Comparison of ENCODE assay signal across 21 cellular contexts in the genomic region with DNA sequence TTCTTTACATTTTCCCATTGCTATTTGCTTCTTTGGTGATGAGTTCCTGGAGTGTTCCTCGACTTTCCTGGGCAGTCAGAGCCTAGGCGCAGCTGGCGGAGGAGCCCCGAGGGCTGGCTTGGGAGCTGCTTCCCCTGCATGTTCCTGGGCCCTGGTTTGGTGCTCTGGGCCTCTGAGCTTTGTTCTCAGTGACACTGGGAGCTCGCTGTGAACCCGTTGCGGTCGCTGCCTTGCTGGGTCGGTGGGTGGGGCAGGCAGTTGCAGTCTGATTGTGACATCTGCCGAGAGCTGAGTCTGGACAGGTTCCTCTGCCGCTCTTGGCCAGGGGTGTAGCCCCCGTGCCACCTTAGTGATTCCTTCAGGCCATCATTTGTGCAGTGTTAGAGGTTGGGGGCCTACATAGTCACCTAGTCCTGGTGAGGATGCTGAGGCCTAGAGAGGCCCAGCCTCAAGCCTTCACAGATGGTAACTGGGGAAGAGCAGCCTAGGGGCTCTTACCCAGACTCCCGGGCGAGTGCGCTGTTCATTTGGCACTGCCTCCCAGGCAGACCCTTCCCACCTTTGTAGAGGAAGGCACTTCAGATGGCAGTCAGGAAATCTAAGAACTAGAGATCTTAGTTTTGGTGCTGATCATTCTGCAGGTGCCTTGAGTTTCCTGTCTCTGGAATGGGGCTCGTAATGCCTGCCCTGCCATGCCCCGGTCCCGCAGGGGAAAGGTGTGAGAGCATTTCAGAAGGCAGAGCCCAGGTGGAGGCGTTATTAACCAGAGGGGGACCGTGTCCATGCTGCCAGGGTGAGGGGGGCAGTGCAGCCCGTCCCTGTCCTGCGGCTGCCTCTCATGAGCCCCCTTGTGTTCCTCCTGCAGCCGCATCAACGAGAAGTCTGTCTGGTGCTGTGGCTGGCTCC. TPM values are rescaled to one million over a fixed set of nuclear protein-coding genes. Genes with fewer than 3 reads are reported as not detected.
DNase-seq lines count a peak whose midpoint lies in the region; ATAC-seq and TF ChIP-seq lines count a peak whose summit lies in the region.
"Had no signal": no experiment of that assay in that cellular context is flagged by ENCODE, and none has a peak within 500 bp of the region (broad histone marks: within the 10 kb centered on the region; RNA-seq: fewer than 3 reads in every experiment).

No MANE protein-coding gene starts in this region.

- peaks cover 29% of the 10 kb centered on the region for H3K36me3 ChIP-seq in ACC112 (ENCODE audit: insufficient read depth, low read length)
- H3K36me3 ChIP-seq in ascending aorta, result peaks cover 32 to 37% of the 10 kb centered on the region in 2 donors
- H3K36me3 ChIP-seq: ovary had no signal

- H3K9me3 Mint-ChIP-seq in stimulated activated memory B cell treated with anti-CD40 and anti-IgM and Interleukin-4, amounts not matched to agents 10 μg/mL and 1 μg/mL and 100 μg/mL, for 72 hours, result no peaks in the 10 kb centered on the region

- no peaks in the 10 kb centered on the region for H3K27me3 Mint-ChIP-seq in stimulated activated memory B cell treated with anti-CD40 and anti-IgM and Interleukin-4, amounts not matched to agents 10 μg/mL and 1 μg/mL and 100 μg/mL, for 72 hours

- H3K4me1 ChIP-seq in ACC112 (ENCODE audit: control insufficient read depth, insufficient read depth, low read length, unreplicated experiment), result peaks cover 78% of the 10 kb centered on the region
- H3K4me1 ChIP-seq in ascending aorta, result peaks cover 0 to 4% of the 10 kb centered on the region in 2 donors

- no peaks in the 10 kb centered on the region for H3K27me3 ChIP-seq in ACC112 (ENCODE audit: insufficient read depth, low read length)
- no peaks in the 10 kb centered on the region for H3K27me3 ChIP-seq in ascending aorta
- H3K27me3 ChIP-seq: body of pancreas, dorsolateral prefrontal cortex, ovary had no signal

- peaks cover 71% of the 10 kb centered on the region for H3K36me3 Mint-ChIP-seq in stimulated activated memory B cell treated with anti-CD40 and anti-IgM and Interleukin-4, amounts not matched to agents 10 μg/mL and 1 μg/mL and 100 μg/mL, for 72 hours

- H3K4me3 Mint-ChIP-seq in stimulated activated memory B cell treated with anti-CD40 and anti-IgM and Interleukin-4, amounts not matched to agents 10 μg/mL and 1 μg/mL and 100 μg/mL, for 72 hours, result no peak overlapping the region

- H3K27ac ChIP-seq in ACC112 (ENCODE audit: low read depth, low read length) (peak overlapping the region; percentile 100), ascending aorta (peak overlapping the region; percentile 20 to 21)
- H3K27ac ChIP-seq: body of pancreas, dorsolateral prefrontal cortex, KMS-11, ovary, PC-9 had no signal

- H3K4me3 ChIP-seq in ACC112 (ENCODE audit: low read depth, low read length) (peak overlapping the region; percentile 35; the same call in 1 of the 2 replicates), ascending aorta (no peak overlapping the region)
- H3K4me3 ChIP-seq: body of pancreas, dorsolateral prefrontal cortex, ovary, PC-9 had no signal

- intact Hi-C loops in ascending aorta (cut with DNase I), result loop anchor here (10.0 kb wide), 1 partner anchor 430 kb away; no protein-coding TSS in a partner anchor

- peaks cover 80% of the 10 kb centered on the region for H3K79me2 ChIP-seq in ACC112 (ENCODE audit: control insufficient read depth, insufficient read depth, low read length, unreplicated experiment)

- peaks cover 58% of the 10 kb centered on the region for H3K4me1 Mint-ChIP-seq in stimulated activated memory B cell treated with anti-CD40 and anti-IgM and Interleukin-4, amounts not matched to agents 10 μg/mL and 1 μg/mL and 100 μg/mL, for 72 hours

- no peak for ATAC-seq in stimulated activated memory B cell treated with anti-CD40 and anti-IgM and Interleukin-4, amounts not matched to agents 10 μg/mL and 1 μg/mL and 100 μg/mL, for 72 hours
- ATAC-seq: body of pancreas, HCT116, left ventricle myocardium superior had no signal

- no peak overlapping the region for H2AFZ ChIP-seq in ACC112 (ENCODE audit: low read length, unreplicated experiment)
- H2AFZ ChIP-seq: PC-9 had no signal

- H3K9me3 ChIP-seq in ascending aorta, result peaks cover 0 to 9% of the 10 kb centered on the region in 2 donors
- H3K9me3 ChIP-seq: body of pancreas, ovary had no signal

- peak; percentile 29 for DNase-seq in HPDE6-E6E7 (ENCODE audit: extremely low spot score)
- peak in 1 of 2 donors; percentile 39 for DNase-seq in ascending aorta (ENCODE audit: low spot score in 2 of 2)
- peak; percentile 48 for DNase-seq in iris pigment epithelial cell (ENCODE audit: low read depth)
- no peak for DNase-seq in NCI-H524 treated with DMSO at 0.1 percent for 48 hours (lab: John Stamatoyannopoulos, UW)
- DNase-seq in NCI-H1930 (lab: John Stamatoyannopoulos, UW), result no peak
- no peak for DNase-seq in DMS53 treated with DMSO at 0.1 percent for 48 hours (lab: John Stamatoyannopoulos, UW; ENCODE audit: unreplicated experiment)
- DNase-seq: activated CD4-positive, alpha-beta T cell treated with anti-CD3 and anti-CD28 coated beads, Interleukin-2, amount 50 U/mL, for 1 hour; activated naive CD4-positive, alpha-beta T cell; body of pancreas; COR-L47; dorsolateral prefrontal cortex; left ventricle myocardium superior; NCI-H1092; NCI-H526 treated with DMSO at 0.1 percent for 48 hours; ovary; PC-9; stimulated activated CD4-positive, alpha-beta T cell treated with anti-CD3 and anti-CD28 coated beads, Interleukin-2, amount 100 ng/mL, for 48 hours had no signal

- TF ChIP-seq CTCF in ascending aorta (IDR thresholded peaks at IDR 0.05), result no peak

- H3K27ac Mint-ChIP-seq in stimulated activated memory B cell treated with anti-CD40 and anti-IgM and Interleukin-4, amounts not matched to agents 10 μg/mL and 1 μg/mL and 100 μg/mL, for 72 hours, result no peak overlapping the region

RNA-seq across cellular contexts. Expression of gene ASB1, which starts 8.4 kb away (rescaled TPM):
- 32.5 TPM for total RNA-seq in ascending aorta

Comparison
In these comparisons a context has a peak if more than half of its experiments do, and no peak if none do; other contexts are left out.
1. DNase-seq: peak in HPDE6-E6E7 (single experiment) and iris pigment epithelial cell (single experiment); none in NCI-H524 treated with DMSO at 0.1 percent for 48 hours (single experiment), NCI-H1930 (0 of 2) and DMS53 treated with DMSO at 0.1 percent for 48 hours (single experiment).